8 cellular contexts compared by ENCODE assay signal in the genomic region with DNA sequence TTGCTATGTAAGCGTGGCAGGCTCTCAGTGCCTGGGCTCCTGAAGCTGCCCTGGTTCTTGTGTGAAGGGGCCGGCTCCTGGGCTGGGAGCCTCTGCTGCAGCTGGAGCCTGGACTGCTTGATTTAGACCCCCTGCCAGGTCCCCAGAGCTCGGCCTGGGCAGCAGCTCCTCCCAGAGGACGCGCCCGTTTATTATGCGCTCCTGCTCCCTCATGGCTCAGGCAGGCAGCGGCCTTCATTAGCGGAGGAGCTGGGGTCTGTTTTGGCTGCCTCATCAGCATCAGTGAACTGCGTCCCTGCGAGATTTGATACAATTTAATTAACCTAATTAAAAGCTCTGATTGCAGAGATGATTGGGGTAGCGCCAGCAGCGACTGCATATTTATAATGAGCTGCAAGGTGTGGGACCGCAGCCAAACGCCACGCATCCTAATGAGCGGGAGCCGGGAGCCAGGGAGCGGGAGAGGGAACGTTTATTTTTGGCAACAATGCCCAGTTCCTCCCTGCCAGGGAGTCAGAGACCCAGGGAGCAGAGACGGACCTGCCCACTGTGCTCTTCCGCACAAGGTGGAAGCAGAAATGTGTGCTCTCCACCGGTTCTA. TPM values are rescaled to one million over a fixed set of nuclear protein-coding genes. Genes with fewer than 3 reads are reported as not detected.
DNase-seq lines count a peak whose midpoint lies in the region; ATAC-seq, FAIRE-seq and TF ChIP-seq lines count a peak whose summit lies in the region.

No MANE protein-coding gene starts in this region.

- no peaks in the 10 kb centered on the region for H3K27me3 ChIP-seq in H9 (ENCODE audit: insufficient read depth, low read length)
- H3K27me3 ChIP-seq in endodermal cell (ENCODE audit: control insufficient read depth, insufficient read depth, low read length, poor library complexity, severe bottlenecking), result no peaks in the 10 kb centered on the region
- no peaks in the 10 kb centered on the region for H3K27me3 ChIP-seq in pancreas

- TF ChIP-seq CTCF in H9 (conservative IDR thresholded peaks at IDR 0.05) (peak; percentile 33; the same call in 2 of the 3 replicates), endodermal cell (conservative IDR thresholded peaks at IDR 0.05) (peak; percentile 41), pancreas (IDR thresholded peaks at IDR 0.05) (no peak)

- H4K91ac ChIP-seq in H9 (ENCODE audit: insufficient read length, low read depth, low read length), result no peak overlapping the region

- H3K27ac Mint-ChIP-seq in H9 (peak overlapping the region; percentile 64 to 82 (median 74); a peak in 4 of 7 replicates), endodermal cell (peak overlapping the region; percentile 87)

- H3K4me1 ChIP-seq in H9 (ENCODE audit: insufficient read depth, low read length) (peaks cover 2% of the 10 kb centered on the region; the same call in 1 of the 2 replicates), endodermal cell (ENCODE audit: control insufficient read depth, insufficient read depth, low read length) (peaks cover 28% of the 10 kb centered on the region), pancreas (peaks cover 14 to 22% (median 21%) of the 10 kb centered on the region in 3 donors)

- no peak overlapping the region for H3K23ac ChIP-seq in H9 (ENCODE audit: insufficient read length, low read depth, low read length)

- no peaks in the 10 kb centered on the region for H3K79me1 ChIP-seq in H9 (ENCODE audit: insufficient read depth, low read depth, low read length, poor library complexity, severe bottlenecking)

- no peak overlapping the region for H3T11ph ChIP-seq in H9 (ENCODE audit: low read length)

- H2AK5ac ChIP-seq in H9 (ENCODE audit: insufficient read length, low read length), result no peak overlapping the region

- H3K9me3 ChIP-seq in H9 (ENCODE audit: control insufficient read depth, low read depth, low read length), result no peaks in the 10 kb centered on the region
- H3K9me3 ChIP-seq in endodermal cell (ENCODE audit: control insufficient read depth, low read length), result no peaks in the 10 kb centered on the region
- no peaks in the 10 kb centered on the region for H3K9me3 ChIP-seq in pancreas

- H3K23me2 ChIP-seq in H9 (ENCODE audit: insufficient read length, low read depth, low read length, poor library complexity, severe bottlenecking), result no peaks in the 10 kb centered on the region

- no peak overlapping the region for H2AFZ ChIP-seq in H9 (ENCODE audit: low read length)

- H3K9me3 Mint-ChIP-seq in H9 (no peaks in the 10 kb centered on the region), endodermal cell (no peaks in the 10 kb centered on the region)

- intact Hi-C loops in pancreas (cut with DNase I), result loop anchor here in 2 of 3 donors (5.0 kb wide), 2 partner anchors 558 to 803 kb away; no protein-coding TSS in a partner anchor

- H3K14ac ChIP-seq in H9 (ENCODE audit: insufficient read depth, low read length), result no peak overlapping the region

- H3K4me3 Mint-ChIP-seq in H9 (peak overlapping the region; percentile 10 to 59; a peak in 2 of 5 replicates), endodermal cell (peak overlapping the region; percentile 26)

- H3K36me3 ChIP-seq in endodermal cell (ENCODE audit: control insufficient read depth, insufficient read depth, low read length), result peaks cover 11% of the 10 kb centered on the region
- H3K36me3 ChIP-seq in pancreas, result peaks cover 0 to 14% (median 12%) of the 10 kb centered on the region in 3 donors

- H3K9ac ChIP-seq in H9 (ENCODE audit: extremely low read depth, insufficient read length, low read length), result no peak overlapping the region
- H3K9ac ChIP-seq in endodermal cell (ENCODE audit: extremely low read depth, low read length, poor library complexity, severe bottlenecking), result peak overlapping the region; percentile 21

- H2BK20ac ChIP-seq in H9 (ENCODE audit: low read depth, low read length, poor library complexity, severe bottlenecking), result no peak overlapping the region

- H3K4me3 ChIP-seq in endodermal cell (ENCODE audit: low read length), result no peak overlapping the region
- H3K4me3 ChIP-seq in pancreas, result no peak overlapping the region

- TF ChIP-seq POLR2A in erythroblast (IDR thresholded peaks at IDR 0.05; ENCODE audit: low read length), result no peak

- no peak overlapping the region for H2BK120ac ChIP-seq in H9 (ENCODE audit: low read depth, low read length, poor library complexity, severe bottlenecking)

- H4K20me1 ChIP-seq in H9 (ENCODE audit: control insufficient read depth, insufficient read depth, insufficient read length), result no peaks in the 10 kb centered on the region

- H2BK15ac ChIP-seq in H9 (ENCODE audit: low read depth, low read length), result no peak overlapping the region

- H3K27me3 Mint-ChIP-seq in H9 (ENCODE audit: low read depth) (no peaks in the 10 kb centered on the region; the same call in 1 of the 2 replicates), endodermal cell (ENCODE audit: insufficient read depth) (peaks cover 2% of the 10 kb centered on the region)

- no peak overlapping the region for H2BK12ac ChIP-seq in H9 (ENCODE audit: insufficient read length, low read depth, low read length)

- no peak overlapping the region for H3K56ac ChIP-seq in H9 (ENCODE audit: insufficient read length, low read depth, low read length)

- H3K4ac ChIP-seq in H9 (ENCODE audit: low read depth, low read length), result no peak overlapping the region

- H3K4me1 Mint-ChIP-seq in H9 (peaks cover 35 to 51% of the 10 kb centered on the region in 2 experiments), endodermal cell (peaks cover 45% of the 10 kb centered on the region)

- DNase-seq in H9 (peak; percentile 86), NCI-H510A (lab: John Stamatoyannopoulos, UW) (peak; percentile 94), endodermal cell (peak; percentile 91), pancreas (peak in 1 of 6 donors; percentile 43), erythroblast (lab: John Stamatoyannopoulos, UW) (no peak), amniotic stem cell (lab: John Stamatoyannopoulos, UW) (no peak)

- FAIRE-seq in pancreas (lab: Jason Lieb, UNC), result no peak

- no CpG with 5 or more reads among the region's 23 CpGs for WGBS in H9 (ENCODE audit: extremely low coverage, insufficient read length, low lambda C conversion rate)
- WGBS in endodermal cell (ENCODE audit: insufficient coverage in 1 of 2, insufficient read length in 1 of 2), 2 experiments, result 47 to 48% methylated on average over 20 to 23 of the region's 23 CpGs
- 25 to 26% methylated on average over 23 of the region's 23 CpGs for WGBS in pancreas, 2 donors

- no peaks in the 10 kb centered on the region for H3K79me2 ChIP-seq in H9 (ENCODE audit: insufficient read depth, low read length)

- H3K36me3 Mint-ChIP-seq in H9 (ENCODE audit: insufficient read depth in 1 of 3, low read depth in 3 of 3), result peaks cover 7 to 25% (median 14%) of the 10 kb centered on the region in 3 experiments; a peak in 6 of 7 replicates
- H3K36me3 Mint-ChIP-seq in endodermal cell (ENCODE audit: low read depth), result peaks cover 14% of the 10 kb centered on the region

- no peak overlapping the region for H4K5ac ChIP-seq in H9 (ENCODE audit: insufficient read length, low read depth, low read length)

- no peak overlapping the region for H2BK5ac ChIP-seq in H9 (ENCODE audit: insufficient read length, low read length)

- H3K27ac ChIP-seq in H9 (ENCODE audit: insufficient read length, low read depth, low read length) (no peak overlapping the region), endodermal cell (ENCODE audit: low read depth, low read length) (peak overlapping the region; percentile 55), pancreas (peak overlapping the region; percentile 37 to 67 (median 44))

- H4K8ac ChIP-seq in H9 (replicated peaks; ENCODE audit: insufficient read length, low read depth, low read length), result no peak overlapping the region

- ATAC-seq in pancreas (peak in 1 of 4 donors; percentile 6), HG02870 (IDR thresholded peaks at IDR 0.05; ENCODE audit: unreplicated experiment) (no peak), HG03354 (IDR thresholded peaks at IDR 0.05; ENCODE audit: poor library complexity, severe bottlenecking, unreplicated experiment) (no peak)

- H3K18ac ChIP-seq in H9 (ENCODE audit: insufficient read length, low read depth, low read length), result no peak overlapping the region

- no peak overlapping the region for H3K4me2 ChIP-seq in H9 (ENCODE audit: insufficient read depth, insufficient read length, low read length)

RNA-seq across cellular contexts. Expression of a gene that starts 16.6 kb away (rescaled TPM):
- total RNA-seq in H9 (2021) (52.4 and 63.1 TPM in 2 replicates), endodermal cell (10 to 100 TPM; 40.9 to 46.3 TPM), pancreas (10 to 100 TPM in 5 of 6 donors, 1 to 10 TPM in 1; 7.8 to 16.6 (median 15.2) TPM)
- 50.0 TPM for polyA plus RNA-seq in endodermal cell (2013, experiment 1 of 2)
- polyA plus RNA-seq in endodermal cell (2013, experiment 2 of 2), result 54.7 TPM
- 10 to 100 TPM in 1 of 2 donors, 1 to 10 TPM in 1; 8.2 to 15.0 TPM for polyA plus RNA-seq in pancreas

RNA-seq across cellular contexts. Expression of a gene that starts 17.4 kb away (rescaled TPM):
- total RNA-seq in H9 (2021) (5.8 and 7.0 TPM in 2 replicates), endodermal cell (under 1 TPM; 0.20 to 0.46 TPM), pancreas (under 1 TPM in 3 of 6 donors, not detected in 3; 0.08 to 0.57 (median 0.09) TPM)
- 9.7 TPM for polyA plus RNA-seq in endodermal cell (2013, experiment 1 of 2)
- 8.6 TPM for polyA plus RNA-seq in endodermal cell (2013, experiment 2 of 2)
- polyA plus RNA-seq in pancreas, result under 1 TPM in 1 of 2 donors, not detected in 1; 0.07 TPM

RNA-seq across cellular contexts. Expression of a gene that starts 23.9 kb away (rescaled TPM):
- 32.8 and 34.2 TPM in 2 replicates for total RNA-seq in H9 (2021)
- total RNA-seq in endodermal cell, result 10 to 100 TPM; 20.5 to 20.6 TPM
- 22.3 TPM for polyA plus RNA-seq in endodermal cell (2013, experiment 1 of 2)
- polyA plus RNA-seq in endodermal cell (2013, experiment 2 of 2), result 22.3 TPM
- 10 to 100 TPM in 1 of 6 donors, 1 to 10 TPM in 5; 7.4 to 11.3 (median 8.3) TPM for total RNA-seq in pancreas
- 1 to 10 TPM; 5.1 to 7.0 TPM for polyA plus RNA-seq in pancreas

RNA-seq across cellular contexts. Expression of a gene that starts 39.4 kb away (rescaled TPM):
- 143 and 144 TPM in 2 replicates for total RNA-seq in H9 (2021)
- total RNA-seq in endodermal cell, result 10 to 100 TPM; 89.3 to 97.0 TPM
- polyA plus RNA-seq in endodermal cell (2013, experiment 1 of 2), result 86.4 TPM
- polyA plus RNA-seq in endodermal cell (2013, experiment 2 of 2), result 84.4 TPM
- 10 to 100 TPM; 13.0 to 24.6 (median 19.4) TPM for total RNA-seq in pancreas
- 10 to 100 TPM in 1 of 2 donors, 1 to 10 TPM in 1; 7.9 to 17.0 TPM for polyA plus RNA-seq in pancreas

Comparison
In these comparisons a context has a peak if more than half of its experiments do, and no peak if none do; other contexts are left out.
1. DNase-seq: peak in H9 (single experiment), NCI-H510A (single experiment) and endodermal cell (single experiment); none in erythroblast (0 of 2) and amniotic stem cell (single experiment).
2. CTCF ChIP-seq: peak in H9 (single experiment) and endodermal cell (single experiment); none in pancreas (0 of 4).